Comparison of ENCODE assay signal across 32 cellular contexts in the genomic region with DNA sequence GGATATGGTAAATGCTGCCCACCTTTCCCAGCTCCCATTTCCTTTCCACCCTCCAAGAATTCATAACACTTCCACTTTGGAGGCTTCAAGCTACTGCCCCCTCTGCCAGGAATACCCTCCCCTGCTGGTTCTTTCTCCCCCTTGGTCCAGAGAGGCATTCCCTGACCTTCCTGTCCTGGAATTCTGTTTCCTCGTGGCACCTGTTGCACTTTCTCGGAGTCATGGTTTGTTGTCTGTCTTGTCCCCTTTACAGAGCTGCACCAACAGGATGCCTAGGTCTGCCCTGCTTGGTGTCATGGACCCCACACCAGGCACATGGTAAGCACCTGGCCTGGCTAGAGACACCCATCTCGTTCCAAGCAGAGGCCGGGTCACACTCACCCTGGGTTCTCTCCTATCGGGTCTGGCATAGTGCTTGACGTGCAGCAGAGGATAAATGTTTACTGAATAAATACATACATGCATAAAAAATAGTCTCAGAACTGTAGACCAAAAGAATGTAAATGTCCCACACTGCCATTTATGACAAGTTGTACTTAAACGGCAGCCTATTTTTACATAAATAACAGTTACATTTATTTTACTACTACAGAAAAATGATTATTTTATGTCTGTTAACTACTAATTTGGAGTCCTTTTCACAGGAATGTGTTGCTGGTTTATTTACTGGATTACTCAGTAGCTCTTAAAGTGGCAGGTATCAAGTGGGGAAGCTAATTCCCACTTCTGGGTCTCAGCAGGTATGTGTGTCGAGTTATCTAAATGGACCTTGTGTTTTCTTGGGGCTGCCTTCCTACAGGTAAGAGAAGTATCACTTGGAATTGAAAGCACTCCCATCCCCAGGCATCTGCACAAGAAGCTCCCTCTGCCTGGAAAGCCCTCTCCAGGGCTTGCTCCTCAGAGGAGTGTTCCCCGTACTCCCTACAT.
"Had no signal": no experiment of that assay in that cellular context is flagged by ENCODE, and none has a peak within 500 bp of the region (broad histone marks: within the 10 kb centered on the region; RNA-seq: fewer than 3 reads in every experiment).

No MANE protein-coding gene starts in this region.

- H3K4me1 Mint-ChIP-seq: activated CD4-positive, alpha-beta T cell treated with anti-CD3 and anti-CD28 coated beads, Interleukin-2, amount 10 ng/mL, durations not matched to agents 24 days and 14 days; activated T-helper 17 cell treated with anti-CD3 and anti-CD28 coated beads, Interleukin-2, amount 50 U/mL, for 72 hours had no signal

- H3K4me1 ChIP-seq: colonic mucosa, pancreas, prostate gland had no signal

- H3K9me3 Mint-ChIP-seq: activated CD4-positive, alpha-beta memory T cell treated with anti-CD3 and anti-CD28 coated beads for 36 hours; activated CD4-positive, alpha-beta T cell treated with anti-CD3 and anti-CD28 coated beads, Interleukin-2, amount 10 ng/mL, durations not matched to agents 24 days and 14 days; activated T-cell treated with anti-CD3 and anti-CD28 coated beads, Interleukin-2, amount 50 U/mL, for 24 hours; activated T-helper 17 cell treated with anti-CD3 and anti-CD28 coated beads, Interleukin-2, amount 50 U/mL, for 72 hours; mesothelial cell of epicardium; naive B cell; T-helper 1 cell treated with Interleukin-12 subunit alpha and Interleukin-12 subunit beta and Interleukin-4 antibody, amounts not matched to agents 30 μg/mL and 1 μg/mL, for 36 hours had no signal

- H3K4me3 Mint-ChIP-seq: activated CD4-positive, alpha-beta memory T cell treated with anti-CD3 and anti-CD28 coated beads for 36 hours; activated CD4-positive, alpha-beta T cell treated with anti-CD3 and anti-CD28 coated beads, Interleukin-2, amount 10 ng/mL, durations not matched to agents 24 days and 14 days; activated T-cell treated with anti-CD3 and anti-CD28 coated beads, Interleukin-2, amount 50 U/mL, for 24 hours; activated T-helper 17 cell treated with anti-CD3 and anti-CD28 coated beads, Interleukin-2, amount 50 U/mL, for 72 hours; mesothelial cell of epicardium; naive B cell; stimulated activated naive B cell treated with anti-CD40 and anti-IgM and Interleukin-4, amounts not matched to agents 10 μg/mL and 1 μg/mL and 100 μg/mL, for 72 hours; T-helper 1 cell treated with Interleukin-12 subunit alpha and Interleukin-12 subunit beta and Interleukin-4 antibody, amounts not matched to agents 30 μg/mL and 1 μg/mL, for 36 hours had no signal

- FAIRE-seq: bronchial epithelial cell, endothelial cell of umbilical vein, pancreas had no signal

- H3K36me3 ChIP-seq: colonic mucosa, heart right ventricle, pancreas, prostate gland, stomach, thyroid gland, upper lobe of left lung, WERI-Rb-1 had no signal

- H3K27ac ChIP-seq: colonic mucosa, pancreas, prostate gland, stomach, thyroid gland, WERI-Rb-1 had no signal

- DNase-seq: activated CD4-positive, alpha-beta memory T cell treated with anti-CD3 and anti-CD28 coated beads for 36 hours; activated CD4-positive, alpha-beta T cell treated with anti-CD3 and anti-CD28 coated beads, Interleukin-2, amount 10 ng/mL, durations not matched to agents 24 days and 14 days; activated CD4-positive, CD25-positive, alpha-beta regulatory T cell treated with anti-CD3 and anti-CD28 coated beads, Interleukin-2, amount 50 U/mL, for 72 hours; activated CD8-positive, alpha-beta memory T cell treated with anti-CD3 and anti-CD28 coated beads, Interleukin-2, amount 50 U/mL, for 48 hours; activated gamma-delta T cell treated with Interleukin-2 at 50 U/mL for 16 hours; activated naive CD4-positive, alpha-beta T cell treated with anti-CD3 and anti-CD28 coated beads, Interleukin-2, amount 50 U/mL, for 16 hours; activated T-cell treated with anti-CD3 and anti-CD28 coated beads, Interleukin-2, amount 50 U/mL, for 24 hours; cerebellar nuclear complex; colonic mucosa; dorsolateral prefrontal cortex; effector memory CD4-positive, alpha-beta T cell; foreskin fibroblast; heart right ventricle; mammary epithelial cell; naive B cell; nucleus accumbens; pancreas; stimulated activated CD4-positive, alpha-beta T cell treated with anti-CD3 and anti-CD28 coated beads, Interleukin-15, amount 100 ng/mL, for 24 hours; stimulated activated CD4-positive, alpha-beta T cell treated with anti-CD3 and anti-CD28 coated beads, Interleukin-2, amount 100 ng/mL, for 24 hours; stimulated activated naive B cell treated with anti-CD40 and anti-IgM and Interleukin-4, amounts not matched to agents 10 μg/mL and 1 μg/mL and 100 μg/mL, for 72 hours; stomach; SW 1271; T1000; thyroid gland; upper lobe of left lung; WERI-Rb-1 had no signal

- H3K36me3 Mint-ChIP-seq: activated CD4-positive, alpha-beta memory T cell treated with anti-CD3 and anti-CD28 coated beads for 36 hours; mesothelial cell of epicardium; naive B cell; stimulated activated naive B cell treated with anti-CD40 and anti-IgM and Interleukin-4, amounts not matched to agents 10 μg/mL and 1 μg/mL and 100 μg/mL, for 72 hours had no signal

- H3K27me3 ChIP-seq: colonic mucosa, dorsolateral prefrontal cortex, heart right ventricle, pancreas, stomach, thyroid gland, upper lobe of left lung had no signal

- H3K27me3 Mint-ChIP-seq: naive B cell; stimulated activated naive B cell treated with anti-CD40 and anti-IgM and Interleukin-4, amounts not matched to agents 10 μg/mL and 1 μg/mL and 100 μg/mL, for 72 hours had no signal

- H3K4me3 ChIP-seq: colonic mucosa, dorsolateral prefrontal cortex, heart right ventricle, pancreas, prostate gland, stomach, thyroid gland, upper lobe of left lung had no signal

- H3K27ac Mint-ChIP-seq: activated CD4-positive, alpha-beta memory T cell treated with anti-CD3 and anti-CD28 coated beads for 36 hours; activated CD4-positive, alpha-beta T cell treated with anti-CD3 and anti-CD28 coated beads, Interleukin-2, amount 10 ng/mL, durations not matched to agents 24 days and 14 days; activated T-cell treated with anti-CD3 and anti-CD28 coated beads, Interleukin-2, amount 50 U/mL, for 24 hours; activated T-helper 17 cell treated with anti-CD3 and anti-CD28 coated beads, Interleukin-2, amount 50 U/mL, for 72 hours; mesothelial cell of epicardium; stimulated activated naive B cell treated with anti-CD40 and anti-IgM and Interleukin-4, amounts not matched to agents 10 μg/mL and 1 μg/mL and 100 μg/mL, for 72 hours; T-helper 1 cell treated with Interleukin-12 subunit alpha and Interleukin-12 subunit beta and Interleukin-4 antibody, amounts not matched to agents 30 μg/mL and 1 μg/mL, for 36 hours had no signal

- H3K9me3 ChIP-seq: colonic mucosa, heart right ventricle, pancreas, prostate gland, stomach, thyroid gland, upper lobe of left lung had no signal

- ATAC-seq: activated T-helper 17 cell treated with anti-CD3 and anti-CD28 coated beads, Interleukin-2, amount 50 U/mL, for 72 hours; pancreas; stimulated activated naive B cell treated with anti-CD40 and anti-IgM and Interleukin-4, amounts not matched to agents 10 μg/mL and 1 μg/mL and 100 μg/mL, for 72 hours had no signal
